ENCODE assay signal across 1 cellular context in the genomic region with DNA sequence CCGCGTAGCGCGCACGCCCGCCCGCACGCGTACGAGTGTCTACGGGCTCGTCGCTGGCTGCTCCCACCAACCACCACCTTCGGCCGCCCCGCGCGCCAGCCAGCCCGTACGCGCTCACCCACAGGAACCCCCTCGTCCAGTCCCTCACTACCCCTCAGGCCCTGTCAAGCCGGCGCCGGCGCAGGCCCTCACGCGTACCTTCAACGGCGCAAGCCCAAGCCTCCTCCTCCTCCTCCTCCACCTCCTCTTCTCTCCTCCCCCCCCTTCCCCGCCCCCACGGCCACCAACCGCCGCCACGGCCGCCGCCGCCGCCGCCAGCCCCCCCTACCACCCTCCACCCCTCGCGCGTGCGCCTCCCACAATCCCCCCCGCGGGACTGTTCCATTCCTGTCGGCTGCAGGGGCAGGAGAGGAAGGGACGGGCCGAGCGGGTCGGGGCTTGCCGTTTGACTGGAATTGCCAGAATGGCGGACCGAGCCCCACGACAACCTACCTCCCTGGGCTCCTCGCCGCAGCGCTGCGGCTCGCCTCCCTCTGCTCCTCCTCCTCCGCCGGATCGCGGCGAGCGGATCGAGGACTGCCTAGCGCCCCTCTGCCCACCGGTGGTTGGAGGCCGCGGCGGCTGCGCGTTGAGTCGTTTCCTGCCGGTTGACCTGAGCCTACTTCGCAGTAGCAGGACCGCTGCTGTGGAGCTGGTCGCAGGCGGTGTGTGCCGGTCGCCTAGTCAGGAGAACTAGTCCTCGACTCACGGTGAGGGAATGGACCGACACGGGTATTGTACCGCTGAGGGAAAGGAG.
A peak's percentile ranks its signal among the peaks of the same experiment; 100 is the strongest.
TF ChIP-seq lines count a peak whose summit lies in the region.

A gene with protein sequence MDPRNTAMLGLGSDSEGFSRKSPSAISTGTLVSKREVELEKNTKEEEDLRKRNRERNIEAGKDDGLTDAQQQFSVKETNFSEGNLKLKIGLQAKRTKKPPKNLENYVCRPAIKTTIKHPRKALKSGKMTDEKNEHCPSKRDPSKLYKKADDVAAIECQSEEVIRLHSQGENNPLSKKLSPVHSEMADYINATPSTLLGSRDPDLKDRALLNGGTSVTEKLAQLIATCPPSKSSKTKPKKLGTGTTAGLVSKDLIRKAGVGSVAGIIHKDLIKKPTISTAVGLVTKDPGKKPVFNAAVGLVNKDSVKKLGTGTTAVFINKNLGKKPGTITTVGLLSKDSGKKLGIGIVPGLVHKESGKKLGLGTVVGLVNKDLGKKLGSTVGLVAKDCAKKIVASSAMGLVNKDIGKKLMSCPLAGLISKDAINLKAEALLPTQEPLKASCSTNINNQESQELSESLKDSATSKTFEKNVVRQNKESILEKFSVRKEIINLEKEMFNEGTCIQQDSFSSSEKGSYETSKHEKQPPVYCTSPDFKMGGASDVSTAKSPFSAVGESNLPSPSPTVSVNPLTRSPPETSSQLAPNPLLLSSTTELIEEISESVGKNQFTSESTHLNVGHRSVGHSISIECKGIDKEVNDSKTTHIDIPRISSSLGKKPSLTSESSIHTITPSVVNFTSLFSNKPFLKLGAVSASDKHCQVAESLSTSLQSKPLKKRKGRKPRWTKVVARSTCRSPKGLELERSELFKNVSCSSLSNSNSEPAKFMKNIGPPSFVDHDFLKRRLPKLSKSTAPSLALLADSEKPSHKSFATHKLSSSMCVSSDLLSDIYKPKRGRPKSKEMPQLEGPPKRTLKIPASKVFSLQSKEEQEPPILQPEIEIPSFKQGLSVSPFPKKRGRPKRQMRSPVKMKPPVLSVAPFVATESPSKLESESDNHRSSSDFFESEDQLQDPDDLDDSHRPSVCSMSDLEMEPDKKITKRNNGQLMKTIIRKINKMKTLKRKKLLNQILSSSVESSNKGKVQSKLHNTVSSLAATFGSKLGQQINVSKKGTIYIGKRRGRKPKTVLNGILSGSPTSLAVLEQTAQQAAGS (N-terminal part only) (minus strand): TSS at position 223 of the 796 bp plus-strand sequence. CDS start 41,284 bp downstream, outside the sequence.

TF ChIP-seq in K562, 482 proteins besides CTCF, POLR2A, EP300 and RAD21 (continued from another document and continues in another):
- TF ChIP-seq, protein P1, sequence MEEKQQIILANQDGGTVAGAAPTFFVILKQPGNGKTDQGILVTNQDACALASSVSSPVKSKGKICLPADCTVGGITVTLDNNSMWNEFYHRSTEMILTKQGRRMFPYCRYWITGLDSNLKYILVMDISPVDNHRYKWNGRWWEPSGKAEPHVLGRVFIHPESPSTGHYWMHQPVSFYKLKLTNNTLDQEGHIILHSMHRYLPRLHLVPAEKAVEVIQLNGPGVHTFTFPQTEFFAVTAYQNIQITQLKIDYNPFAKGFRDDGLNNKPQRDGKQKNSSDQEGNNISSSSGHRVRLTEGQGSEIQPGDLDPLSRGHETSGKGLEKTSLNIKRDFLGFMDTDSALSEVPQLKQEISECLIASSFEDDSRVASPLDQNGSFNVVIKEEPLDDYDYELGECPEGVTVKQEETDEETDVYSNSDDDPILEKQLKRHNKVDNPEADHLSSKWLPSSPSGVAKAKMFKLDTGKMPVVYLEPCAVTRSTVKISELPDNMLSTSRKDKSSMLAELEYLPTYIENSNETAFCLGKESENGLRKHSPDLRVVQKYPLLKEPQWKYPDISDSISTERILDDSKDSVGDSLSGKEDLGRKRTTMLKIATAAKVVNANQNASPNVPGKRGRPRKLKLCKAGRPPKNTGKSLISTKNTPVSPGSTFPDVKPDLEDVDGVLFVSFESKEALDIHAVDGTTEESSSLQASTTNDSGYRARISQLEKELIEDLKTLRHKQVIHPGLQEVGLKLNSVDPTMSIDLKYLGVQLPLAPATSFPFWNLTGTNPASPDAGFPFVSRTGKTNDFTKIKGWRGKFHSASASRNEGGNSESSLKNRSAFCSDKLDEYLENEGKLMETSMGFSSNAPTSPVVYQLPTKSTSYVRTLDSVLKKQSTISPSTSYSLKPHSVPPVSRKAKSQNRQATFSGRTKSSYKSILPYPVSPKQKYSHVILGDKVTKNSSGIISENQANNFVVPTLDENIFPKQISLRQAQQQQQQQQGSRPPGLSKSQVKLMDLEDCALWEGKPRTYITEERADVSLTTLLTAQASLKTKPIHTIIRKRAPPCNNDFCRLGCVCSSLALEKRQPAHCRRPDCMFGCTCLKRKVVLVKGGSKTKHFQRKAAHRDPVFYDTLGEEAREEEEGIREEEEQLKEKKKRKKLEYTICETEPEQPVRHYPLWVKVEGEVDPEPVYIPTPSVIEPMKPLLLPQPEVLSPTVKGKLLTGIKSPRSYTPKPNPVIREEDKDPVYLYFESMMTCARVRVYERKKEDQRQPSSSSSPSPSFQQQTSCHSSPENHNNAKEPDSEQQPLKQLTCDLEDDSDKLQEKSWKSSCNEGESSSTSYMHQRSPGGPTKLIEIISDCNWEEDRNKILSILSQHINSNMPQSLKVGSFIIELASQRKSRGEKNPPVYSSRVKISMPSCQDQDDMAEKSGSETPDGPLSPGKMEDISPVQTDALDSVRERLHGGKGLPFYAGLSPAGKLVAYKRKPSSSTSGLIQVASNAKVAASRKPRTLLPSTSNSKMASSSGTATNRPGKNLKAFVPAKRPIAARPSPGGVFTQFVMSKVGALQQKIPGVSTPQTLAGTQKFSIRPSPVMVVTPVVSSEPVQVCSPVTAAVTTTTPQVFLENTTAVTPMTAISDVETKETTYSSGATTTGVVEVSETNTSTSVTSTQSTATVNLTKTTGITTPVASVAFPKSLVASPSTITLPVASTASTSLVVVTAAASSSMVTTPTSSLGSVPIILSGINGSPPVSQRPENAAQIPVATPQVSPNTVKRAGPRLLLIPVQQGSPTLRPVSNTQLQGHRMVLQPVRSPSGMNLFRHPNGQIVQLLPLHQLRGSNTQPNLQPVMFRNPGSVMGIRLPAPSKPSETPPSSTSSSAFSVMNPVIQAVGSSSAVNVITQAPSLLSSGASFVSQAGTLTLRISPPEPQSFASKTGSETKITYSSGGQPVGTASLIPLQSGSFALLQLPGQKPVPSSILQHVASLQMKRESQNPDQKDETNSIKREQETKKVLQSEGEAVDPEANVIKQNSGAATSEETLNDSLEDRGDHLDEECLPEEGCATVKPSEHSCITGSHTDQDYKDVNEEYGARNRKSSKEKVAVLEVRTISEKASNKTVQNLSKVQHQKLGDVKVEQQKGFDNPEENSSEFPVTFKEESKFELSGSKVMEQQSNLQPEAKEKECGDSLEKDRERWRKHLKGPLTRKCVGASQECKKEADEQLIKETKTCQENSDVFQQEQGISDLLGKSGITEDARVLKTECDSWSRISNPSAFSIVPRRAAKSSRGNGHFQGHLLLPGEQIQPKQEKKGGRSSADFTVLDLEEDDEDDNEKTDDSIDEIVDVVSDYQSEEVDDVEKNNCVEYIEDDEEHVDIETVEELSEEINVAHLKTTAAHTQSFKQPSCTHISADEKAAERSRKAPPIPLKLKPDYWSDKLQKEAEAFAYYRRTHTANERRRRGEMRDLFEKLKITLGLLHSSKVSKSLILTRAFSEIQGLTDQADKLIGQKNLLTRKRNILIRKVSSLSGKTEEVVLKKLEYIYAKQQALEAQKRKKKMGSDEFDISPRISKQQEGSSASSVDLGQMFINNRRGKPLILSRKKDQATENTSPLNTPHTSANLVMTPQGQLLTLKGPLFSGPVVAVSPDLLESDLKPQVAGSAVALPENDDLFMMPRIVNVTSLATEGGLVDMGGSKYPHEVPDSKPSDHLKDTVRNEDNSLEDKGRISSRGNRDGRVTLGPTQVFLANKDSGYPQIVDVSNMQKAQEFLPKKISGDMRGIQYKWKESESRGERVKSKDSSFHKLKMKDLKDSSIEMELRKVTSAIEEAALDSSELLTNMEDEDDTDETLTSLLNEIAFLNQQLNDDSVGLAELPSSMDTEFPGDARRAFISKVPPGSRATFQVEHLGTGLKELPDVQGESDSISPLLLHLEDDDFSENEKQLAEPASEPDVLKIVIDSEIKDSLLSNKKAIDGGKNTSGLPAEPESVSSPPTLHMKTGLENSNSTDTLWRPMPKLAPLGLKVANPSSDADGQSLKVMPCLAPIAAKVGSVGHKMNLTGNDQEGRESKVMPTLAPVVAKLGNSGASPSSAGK (IDR thresholded peaks at IDR 0.05): no peak
- TF ChIP-seq CSDE1 (IDR thresholded peaks at IDR 0.05): peak in 1 of 2 experiments; percentile 96; a peak in 1 of 4 replicates
- TF ChIP-seq, protein P2, sequence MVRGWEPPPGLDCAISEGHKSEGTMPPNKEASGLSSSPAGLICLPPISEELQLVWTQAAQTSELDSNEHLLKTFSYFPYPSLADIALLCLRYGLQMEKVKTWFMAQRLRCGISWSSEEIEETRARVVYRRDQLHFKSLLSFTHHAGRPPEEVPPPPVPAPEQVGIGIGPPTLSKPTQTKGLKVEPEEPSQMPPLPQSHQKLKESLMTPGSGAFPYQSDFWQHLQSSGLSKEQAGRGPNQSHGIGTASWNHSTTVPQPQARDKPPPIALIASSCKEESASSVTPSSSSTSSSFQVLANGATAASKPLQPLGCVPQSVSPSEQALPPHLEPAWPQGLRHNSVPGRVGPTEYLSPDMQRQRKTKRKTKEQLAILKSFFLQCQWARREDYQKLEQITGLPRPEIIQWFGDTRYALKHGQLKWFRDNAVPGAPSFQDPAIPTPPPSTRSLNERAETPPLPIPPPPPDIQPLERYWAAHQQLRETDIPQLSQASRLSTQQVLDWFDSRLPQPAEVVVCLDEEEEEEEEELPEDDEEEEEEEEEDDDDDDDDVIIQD (CRISPR knock-in tag; IDR thresholded peaks at IDR 0.05): peak; percentile 69; the same call in 1 of the 2 replicates
- no peak for TF ChIP-seq KHSRP (IDR thresholded peaks at IDR 0.05)
- peak; percentile 69; the same call in 1 of the 2 replicates for TF ChIP-seq CTBP1 (IDR thresholded peaks at IDR 0.05; ENCODE audit: borderline replicate concordance)
- TF ChIP-seq PCBP2 (IDR thresholded peaks at IDR 0.05; ENCODE audit: low read depth, low read length, poor library complexity, severe bottlenecking): peak; percentile 7
- TF ChIP-seq ZNF212 (CRISPR knock-in tag; IDR thresholded peaks at IDR 0.05): 0 out of 2 replicates have a peak, but pooled peaks have one; percentile 46
- peak in 1 of 2 experiments; percentile 100; a peak in 2 of 4 replicates for TF ChIP-seq FOXK2 (conservative IDR thresholded peaks at IDR 0.05 in 1 of 2, IDR thresholded peaks at IDR 0.05 in 1 of 2; ENCODE audit: low read depth in 2 of 2)
- TF ChIP-seq PBX2 (CRISPR knock-in tag; IDR thresholded peaks at IDR 0.05; ENCODE audit: low read depth): 0 out of 2 replicates have a peak, but pooled peaks have one; percentile 8
- TF ChIP-seq PBX2 (tag; conservative IDR thresholded peaks at IDR 0.05; ENCODE audit: low read depth): no peak
- TF ChIP-seq TEAD2 (tag; IDR thresholded peaks at IDR 0.05): no peak
- peak; percentile 95 for TF ChIP-seq THAP12 (CRISPR knock-in tag; IDR thresholded peaks at IDR 0.05)
- TF ChIP-seq SMAD4 (CRISPR knock-in tag; conservative IDR thresholded peaks at IDR 0.05): peak; percentile 74
- TF ChIP-seq ESRRA (IDR thresholded peaks at IDR 0.05; ENCODE audit: borderline replicate concordance, low read depth): peak; percentile 76
- peak; percentile 48 for TF ChIP-seq HMGN3 (IDR thresholded peaks at IDR 0.05; ENCODE audit: borderline replicate concordance, extremely low read depth, insufficient read length, low read depth, low read length)
- no peak for TF ChIP-seq FOXK1 (CRISPR knock-in tag; IDR thresholded peaks at IDR 0.05; ENCODE audit: borderline replicate concordance)
- no peak for TF ChIP-seq ZC3H11A (IDR thresholded peaks at IDR 0.05; ENCODE audit: low read depth, low read length)
- TF ChIP-seq JUND (IDR thresholded peaks at IDR 0.05; ENCODE audit: borderline replicate concordance, low read depth, low read length): peak; percentile 95
- no peak; the same call in 2 of the 3 replicates for TF ChIP-seq JUND (tag; IDR thresholded peaks at IDR 0.05; ENCODE audit: borderline replicate concordance, low read depth, low read length)
- TF ChIP-seq NR2C1 (IDR thresholded peaks at IDR 0.05): no peak
- peak; percentile 56 for TF ChIP-seq NR2C1 (tag; IDR thresholded peaks at IDR 0.05)
- TF ChIP-seq SAP30 (IDR thresholded peaks at IDR 0.05; ENCODE audit: borderline replicate concordance, insufficient read depth, low read depth, low read length, poor library complexity, severe bottlenecking): peak; percentile 58
- TF ChIP-seq, protein P3, sequence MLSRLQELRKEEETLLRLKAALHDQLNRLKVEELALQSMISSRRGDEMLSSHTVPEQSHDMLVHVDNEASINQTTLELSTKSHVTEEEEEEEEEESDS (CRISPR knock-in tag; IDR thresholded peaks at IDR 0.05): no peak
- 0 out of 2 replicates have a peak, but pooled peaks have one; percentile 18 for TF ChIP-seq ELF4 (CRISPR knock-in tag; IDR thresholded peaks at IDR 0.05)
- TF ChIP-seq KDM2B (CRISPR knock-in tag; IDR thresholded peaks at IDR 0.05): no peak
- 0 out of 2 replicates have a peak, but pooled peaks have one; percentile 15 for TF ChIP-seq LCOR (CRISPR knock-in tag; IDR thresholded peaks at IDR 0.05)
